Comparison of ENCODE assay signal across 8 cellular contexts in the genomic region with DNA sequence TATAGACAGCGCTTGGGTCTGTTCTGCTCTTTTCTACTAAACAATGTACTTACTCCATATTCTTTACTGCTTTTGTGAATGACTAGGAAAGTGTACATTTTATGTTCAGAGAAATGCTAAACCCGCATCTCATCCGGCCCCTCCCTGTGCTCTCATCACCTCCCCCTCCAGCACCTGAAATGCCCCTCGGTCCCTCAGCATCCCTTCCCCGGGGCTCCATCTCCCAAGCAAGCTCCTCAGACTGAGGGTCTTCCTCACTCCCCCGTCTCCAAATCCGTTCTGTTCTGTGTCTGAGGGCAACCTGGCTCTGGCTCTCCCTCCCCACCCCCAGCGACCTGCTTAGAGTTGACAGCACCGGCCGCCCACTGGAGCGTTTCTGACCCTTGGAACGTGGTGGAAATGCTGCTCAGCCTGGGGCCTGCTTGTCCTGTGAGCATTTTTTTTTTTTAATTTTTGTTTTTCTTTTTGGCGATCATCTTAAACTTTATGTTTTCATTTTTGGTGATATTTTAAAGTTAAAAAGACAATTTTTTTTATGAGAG. TPM values are rescaled to one million over a fixed set of nuclear protein-coding genes. Genes with fewer than 3 reads are reported as not detected.
DNase-seq lines count a peak whose midpoint lies in the region; FAIRE-seq and TF ChIP-seq lines count a peak whose summit lies in the region.

No MANE protein-coding gene starts in this region.

- no peak overlapping the region for H3K27ac ChIP-seq in SK-N-MC

- H3K9me3 ChIP-seq in SK-N-MC (ENCODE audit: low read depth, low read length) = peaks cover 6% of the 10 kb centered on the region; the same call in 1 of the 2 replicates

- peak overlapping the region; percentile 56 for H3K9ac ChIP-seq in SK-N-MC (ENCODE audit: insufficient read length)

- DNase-seq in GM12892 (ENCODE audit: insufficient read length) (no peak), SK-N-MC (ENCODE audit: low read depth, low spot score) (no peak), foreskin fibroblast (no peak), retinal pigment epithelial cell (ENCODE audit: low read depth) (no peak), NCI-H774 (lab: John Stamatoyannopoulos, UW) (no peak), globus pallidus (ENCODE audit: low spot score) (no peak), NCI-H1092 treated with DMSO at 0.1 percent for 48 hours (lab: John Stamatoyannopoulos, UW) (no peak)
- no peak for DNase-seq in effector CD8-positive, alpha-beta T cell (lab: John Stamatoyannopoulos, UW)

- no peak for TF ChIP-seq POLR2A in GM12892 (IDR thresholded peaks at IDR 0.05; ENCODE audit: low read depth, low read length)

- H3K4me3 ChIP-seq in SK-N-MC (peak overlapping the region; percentile 73), foreskin fibroblast (ENCODE audit: low read depth in 1 of 2, low read length in 2 of 2) (peak overlapping the region; percentile 68 to 72), retinal pigment epithelial cell (ENCODE audit: low read length) (peak overlapping the region; percentile 65)

- no peak for TF ChIP-seq CTCF in foreskin fibroblast (IDR thresholded peaks at IDR 0.05; ENCODE audit: low read depth, low read length)
- no peak for TF ChIP-seq CTCF in retinal pigment epithelial cell (conservative IDR thresholded peaks at IDR 0.05; ENCODE audit: low read depth, low read length)

- FAIRE-seq in GM12892 (lab: Jason Lieb, UNC) = peak; percentile 48

- peaks cover 24% of the 10 kb centered on the region for H3K36me3 ChIP-seq in SK-N-MC (ENCODE audit: insufficient read depth, low read length)

RNA-seq across cellular contexts. Expression of a gene that starts 1.4 kb away (rescaled TPM):
- 4.9 TPM for polyA plus RNA-seq in GM12892 (2012; ENCODE audit: missing spikeins)

RNA-seq across cellular contexts. Expression of a gene that starts 16.5 kb away (rescaled TPM):
- 23.8 TPM for polyA plus RNA-seq in GM12892 (2012; ENCODE audit: missing spikeins)

RNA-seq across cellular contexts. Expression of a gene that starts 31.7 kb away (rescaled TPM):
- polyA plus RNA-seq in GM12892 (2012; ENCODE audit: missing spikeins) = 0.19 TPM

RNA-seq across cellular contexts. Expression of a gene that starts 42.6 kb away (rescaled TPM):
- 18.1 TPM for polyA plus RNA-seq in GM12892 (2012; ENCODE audit: missing spikeins)

RNA-seq across cellular contexts. Expression of a gene that starts 48.9 kb away (rescaled TPM):
- 13.0 TPM for polyA plus RNA-seq in GM12892 (2012; ENCODE audit: missing spikeins)
